Comparison of ENCODE assay signal across 8 cellular contexts in the genomic region with DNA sequence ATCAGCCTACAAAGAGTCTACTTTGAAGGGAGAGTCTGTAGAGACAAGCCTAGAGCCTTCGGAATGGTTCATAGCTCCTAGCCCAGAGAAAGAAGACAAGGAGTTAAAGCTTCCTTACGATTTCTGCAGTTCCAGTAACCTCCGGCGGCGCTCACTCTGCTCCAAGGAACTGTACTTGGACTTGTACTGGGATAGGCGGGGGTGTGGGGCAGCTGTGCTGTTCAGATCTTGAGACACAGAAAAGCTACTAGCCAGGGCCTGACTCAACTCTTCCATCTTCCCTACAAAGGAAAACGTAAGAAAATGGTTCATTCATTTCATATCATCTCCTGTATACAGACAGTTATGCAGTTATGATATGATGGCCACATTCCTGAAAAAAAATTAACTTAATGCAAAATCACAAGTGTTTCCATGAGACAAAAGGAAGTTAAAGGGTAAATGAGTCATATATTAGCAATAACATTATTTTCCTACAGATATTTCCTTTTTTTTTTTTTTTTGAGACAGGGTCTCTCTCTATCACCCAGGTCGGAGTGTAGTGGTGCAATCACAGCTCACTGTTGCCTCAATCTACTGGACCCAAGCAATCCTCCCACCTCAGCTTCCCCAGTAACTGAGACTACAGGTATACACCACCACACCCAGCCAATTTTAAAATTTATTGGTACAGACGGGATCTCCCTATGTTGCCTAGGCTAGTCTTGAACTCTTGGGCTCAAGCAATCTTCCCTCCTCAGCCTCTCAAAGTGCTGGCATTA. TPM values are rescaled to one million over a fixed set of nuclear protein-coding genes. Genes with fewer than 3 reads are reported as not detected.
DNase-seq lines count a peak whose midpoint lies in the region; ATAC-seq, FAIRE-seq and TF ChIP-seq lines count a peak whose summit lies in the region.

No MANE protein-coding gene starts in this region.

- peaks cover 0 to 31% (median 19%) of the 10 kb centered on the region in 12 donors for H3K4me1 ChIP-seq in heart left ventricle
- H3K4me1 ChIP-seq in spleen: peaks cover 5 to 61% (median 27%) of the 10 kb centered on the region in 6 donors

- peak overlapping the region; percentile 93 for H3K27ac Mint-ChIP-seq in activated T-cell treated with anti-CD3 and anti-CD28 coated beads, Interleukin-2, amount 50 U/mL, for 72 hours

- WGBS in heart left ventricle, 4 donors: 47 to 60% (median 56%) methylated on average over 9 of the region's 9 CpGs
- WGBS in spleen, 5 donors: 38 to 61% (median 51%) methylated on average over 9 of the region's 9 CpGs

- peak overlapping the region; percentile 23 to 25 for H3K4me3 Mint-ChIP-seq in activated T-cell treated with anti-CD3 and anti-CD28 coated beads, Interleukin-2, amount 50 U/mL, for 72 hours

- no peaks in the 10 kb centered on the region for H3K27me3 Mint-ChIP-seq in activated T-cell treated with anti-CD3 and anti-CD28 coated beads, Interleukin-2, amount 50 U/mL, for 72 hours (ENCODE audit: low read depth)

- no peaks in the 10 kb centered on the region for H3K27me3 ChIP-seq in heart left ventricle
- no peaks in the 10 kb centered on the region for H3K27me3 ChIP-seq in spleen (replicated peaks in 1 of 7)

- no peaks in the 10 kb centered on the region for H3K9me3 Mint-ChIP-seq in activated T-cell treated with anti-CD3 and anti-CD28 coated beads, Interleukin-2, amount 50 U/mL, for 72 hours

- H3K4me3 ChIP-seq in heart left ventricle (peak overlapping the region in 9 of 12 donors; percentile 2 to 42 (median 22)), spleen (peak overlapping the region in 2 of 8 donors; percentile 6 to 8)

- TF ChIP-seq CTCF in heart left ventricle (IDR thresholded peaks at IDR 0.05) (peak in 8 of 12 donors; percentile 13 to 46 (median 22)), spleen (IDR thresholded peaks at IDR 0.05 in 8 of 11, conservative IDR thresholded peaks at IDR 0.05 in 3 of 11) (peak in 1 of 11 experiments; percentile 15)

- FAIRE-seq in GM19239 (lab: Jason Lieb, UNC): no peak

- ATAC-seq in activated T-cell treated with anti-CD3 and anti-CD28 coated beads, Interleukin-2, amount 50 U/mL, for 72 hours (replicated peaks in 1 of 2): no peak
- peak; percentile 65 to 76 (median 76) for ATAC-seq in heart left ventricle

- no peaks in the 10 kb centered on the region for H3K9me3 ChIP-seq in heart left ventricle
- no peaks in the 10 kb centered on the region for H3K9me3 ChIP-seq in spleen

- intact Hi-C loops in heart left ventricle (cut with DNase I): loop anchor here in 4 of 10 donors (5.0 to 10.0 kb wide), 5 partner anchors 39 to 254 kb away; partner anchors contain the start of genes MAN2C1 (in 2 of the 4), PTPN9 (in 1 of the 4) and SIN3A (in 1 of the 4)
- intact Hi-C loops in spleen (cut with DNase I; ENCODE audit: low total_unique reads): loop anchor here (10.0 kb wide), 1 partner anchor 246 kb away; no protein-coding TSS in a partner anchor

- H3K36me3 ChIP-seq in heart left ventricle (peaks cover 0 to 47% (median 41%) of the 10 kb centered on the region in 9 donors), spleen (peaks cover 0 to 50% (median 45%) of the 10 kb centered on the region in 6 donors)

- H3K4me1 Mint-ChIP-seq in activated T-cell treated with anti-CD3 and anti-CD28 coated beads, Interleukin-2, amount 50 U/mL, for 72 hours (ENCODE audit: low read depth): peaks cover 44% of the 10 kb centered on the region

- H3K27ac ChIP-seq in heart left ventricle: peak overlapping the region; percentile 35 to 85 (median 71)
- H3K27ac ChIP-seq in spleen: peak overlapping the region in 7 of 8 donors; percentile 62 to 73 (median 67)

- no peak for TF ChIP-seq POLR2A in heart left ventricle (IDR thresholded peaks at IDR 0.05)
- no peak for TF ChIP-seq POLR2A in spleen (IDR thresholded peaks at IDR 0.05)

- peaks cover 2 to 8% of the 10 kb centered on the region in 2 donors for H3K36me3 Mint-ChIP-seq in activated T-cell treated with anti-CD3 and anti-CD28 coated beads, Interleukin-2, amount 50 U/mL, for 72 hours (ENCODE audit: insufficient read depth in 2 of 2)

- DNase-seq in HCEC 1CT: peak; percentile 88
- DNase-seq in activated T-cell treated with anti-CD3 and anti-CD28 coated beads, Interleukin-2, amount 50 U/mL, for 72 hours: no peak
- DNase-seq in heart left ventricle: peak; percentile 74 to 84 (median 83)
- DNase-seq in spleen: peak; percentile 64
- no peak for DNase-seq in activated gamma-delta T cell treated with Interleukin-2 at 50 U/mL for 16 hours
- no peak for DNase-seq in NOMO-1 treated with DMSO at 0.1 percent for 48 hours (lab: John Stamatoyannopoulos, UW; ENCODE audit: unreplicated experiment)
- DNase-seq in hippocampal formation (lab: John Stamatoyannopoulos, UW): no peak
- no peak for DNase-seq in GM19239 (ENCODE audit: insufficient read length, low spot score)

RNA-seq across cellular contexts. Expression of gene SNUPN, which starts 4.6 kb away (rescaled TPM):
- 10 to 100 TPM; 22.4 to 26.2 TPM for total RNA-seq in activated T-cell treated with anti-CD3 and anti-CD28 coated beads, Interleukin-2, amount 50 U/mL, for 72 hours
- total RNA-seq in heart left ventricle: 10 to 100 TPM; 13.2 to 21.6 (median 14.5) TPM
- polyA plus RNA-seq in heart left ventricle: 10 to 100 TPM; 14.1 to 15.5 TPM
- 10 to 100 TPM; 16.9 to 26.3 (median 22.8) TPM for total RNA-seq in spleen
- polyA plus RNA-seq in spleen: 10 to 100 TPM; 16.8 to 24.7 (median 21.3) TPM

RNA-seq across cellular contexts. Expression of gene IMP3, which starts 19.1 kb away (rescaled TPM):
- total RNA-seq in activated T-cell treated with anti-CD3 and anti-CD28 coated beads, Interleukin-2, amount 50 U/mL, for 72 hours: 10 to 100 TPM; 57.5 to 61.0 TPM
- total RNA-seq in heart left ventricle (100 to 1,000 TPM in 2 of 9 donors, 10 to 100 TPM in 7; 37.1 to 151 (median 44.5) TPM), spleen (100 to 1,000 TPM in 3 of 7 donors, 10 to 100 TPM in 4; 51.3 to 177 (median 67.6) TPM)
- polyA plus RNA-seq in heart left ventricle (10 to 100 TPM; 38.4 to 88.1 TPM), spleen (100 to 1,000 TPM; 100 to 128 (median 107) TPM)

RNA-seq across cellular contexts. Expression of gene SNX33, which starts 26.8 kb away (rescaled TPM):
- total RNA-seq in activated T-cell treated with anti-CD3 and anti-CD28 coated beads, Interleukin-2, amount 50 U/mL, for 72 hours: 1 to 10 TPM; 1.5 to 3.1 TPM
- total RNA-seq in heart left ventricle (10 to 100 TPM in 6 of 9 donors, 1 to 10 TPM in 3; 8.3 to 20.9 (median 11.6) TPM), spleen (10 to 100 TPM; 10.4 to 22.8 (median 18.3) TPM)
- polyA plus RNA-seq in heart left ventricle (1 to 10 TPM; 7.7 to 9.2 TPM), spleen (1 to 10 TPM; 4.3 to 7.8 (median 6.3) TPM)

RNA-seq across cellular contexts. Expression of gene PTPN9, which starts 41.8 kb away (rescaled TPM):
- total RNA-seq in activated T-cell treated with anti-CD3 and anti-CD28 coated beads, Interleukin-2, amount 50 U/mL, for 72 hours: 10 to 100 TPM; 20.3 to 26.1 TPM
- 10 to 100 TPM in 3 of 9 donors, 1 to 10 TPM in 6; 4.6 to 16.8 (median 8.8) TPM for total RNA-seq in heart left ventricle
- 1 to 10 TPM; 2.4 to 7.7 TPM for polyA plus RNA-seq in heart left ventricle
- 10 to 100 TPM; 19.1 to 32.5 (median 24.9) TPM for total RNA-seq in spleen
- polyA plus RNA-seq in spleen: 1 to 10 TPM; 4.6 to 9.5 (median 7.9) TPM

Comparison
In these comparisons a context has a peak if more than half of its experiments do, and no peak if none do; other contexts are left out.
1. DNase-seq: peak in HCEC 1CT (single experiment), heart left ventricle (5 of 5) and spleen (single experiment); none in activated T-cell treated with anti-CD3 and anti-CD28 coated beads, Interleukin-2, amount 50 U/mL, for 72 hours (0 of 2), activated gamma-delta T cell treated with Interleukin-2 at 50 U/mL for 16 hours (single experiment), NOMO-1 treated with DMSO at 0.1 percent for 48 hours (single experiment), hippocampal formation (0 of 2) and GM19239 (single experiment).
2. ATAC-seq: peak in heart left ventricle (4 of 4); none in activated T-cell treated with anti-CD3 and anti-CD28 coated beads, Interleukin-2, amount 50 U/mL, for 72 hours (0 of 2).